In genomic region chr3:115518100-115518852, GRCh38 we compare ENCODE assay signal across 10 cellular contexts.
DNase-seq lines count a peak whose midpoint lies in the region; ATAC-seq and TF ChIP-seq lines count a peak whose summit lies in the region.
"Had no signal": no experiment of that assay in that cellular context is flagged by ENCODE, and none has a peak within 500 bp of the region (broad histone marks: within the 10 kb centered on the region; RNA-seq: fewer than 3 reads in every experiment).

No MANE protein-coding gene starts in this region.

- no peak for TF ChIP-seq CTCF in IMR-90 (conservative IDR thresholded peaks at IDR 0.05; ENCODE audit: low read depth, low read length)
- no peak for TF ChIP-seq CTCF in brain microvascular endothelial cell (IDR thresholded peaks at IDR 0.05; ENCODE audit: low read depth, low read length, missing control alignments)

- H2AK5ac ChIP-seq in IMR-90 (ENCODE audit: low read depth, low read length): no peak overlapping the region

- H3K9me1 ChIP-seq in IMR-90 (ENCODE audit: insufficient read depth, low read length): no peaks in the 10 kb centered on the region

- dilution Hi-C loops in IMR-90 (cut with HindIII; ENCODE audit: low sequenced_read_pairs, unreplicated experiment): no loop called here

- WGBS in IMR-90 (ENCODE audit: extremely low coverage in 2 of 2, insufficient read length in 1 of 2), 2 experiments: no CpG with 5 or more reads among the region's 4 CpGs

- H3K18ac ChIP-seq in IMR-90 (ENCODE audit: low read depth, low read length): no peak overlapping the region

- H3K4me2 ChIP-seq in IMR-90 (ENCODE audit: low read depth, low read length): no peak overlapping the region
- H3K4me2 ChIP-seq: BLaER1 had no signal

- H2BK120ac ChIP-seq in IMR-90 (ENCODE audit: low read depth, low read length): no peak overlapping the region

- no peak overlapping the region for H2AFZ ChIP-seq in IMR-90 (replicated peaks; ENCODE audit: low read length, poor library complexity)

- no TSS peak for BruUV-seq in IMR-90 (replicated peaks; lab: Mats Ljungman, UMichigan)

- H3K27me3 ChIP-seq in IMR-90 (ENCODE audit: control insufficient read depth, insufficient read depth, low read length) (no peaks in the 10 kb centered on the region), brain microvascular endothelial cell (replicated peaks) (no peaks in the 10 kb centered on the region)
- H3K27me3 ChIP-seq: BLaER1 had no signal

- no peaks in the 10 kb centered on the region for H3K36me3 ChIP-seq in IMR-90 (ENCODE audit: control insufficient read depth, insufficient read depth, low read length)
- H3K36me3 ChIP-seq in brain microvascular endothelial cell (replicated peaks): no peaks in the 10 kb centered on the region
- H3K36me3 ChIP-seq: BLaER1 had no signal

- ATAC-seq in IMR-90 (ENCODE audit: low read depth): peak; percentile 83
- ATAC-seq in GM21423 (IDR thresholded peaks at IDR 0.05; ENCODE audit: unreplicated experiment): no peak
- no peak for ATAC-seq in GM18502 (IDR thresholded peaks at IDR 0.05; ENCODE audit: poor library complexity, unreplicated experiment)

- H3K23ac ChIP-seq in IMR-90 (ENCODE audit: low read depth, low read length): no peak overlapping the region

- DNase-seq in A172 (ENCODE audit: low spot score) (peak; percentile 95), IMR-90 (peak; percentile 79), brain microvascular endothelial cell (peak; percentile 71), kidney glomerular epithelial cell (lab: John Stamatoyannopoulos, UW) (peak; percentile 92), SIG-M5 (lab: John Stamatoyannopoulos, UW) (no peak)
- no peak for DNase-seq in stimulated activated naive CD4-positive, alpha-beta T cell treated with Interleukin-2 at 50 U/mL for 16 hours (lab: John Stamatoyannopoulos, UW)
- DNase-seq: activated CD4-positive, alpha-beta T cell treated with anti-CD3 and anti-CD28 coated beads, Interleukin-2, amount 10 ng/mL, durations not matched to agents 24 days and 14 days had no signal

- H2BK15ac ChIP-seq in IMR-90 (ENCODE audit: low read depth, low read length): no peak overlapping the region

- H3K4me3 ChIP-seq in IMR-90 (ENCODE audit: insufficient read depth, low read depth, low read length) (no peak overlapping the region), brain microvascular endothelial cell (ENCODE audit: low read depth, low read length) (no peak overlapping the region)
- H3K4me3 ChIP-seq: BLaER1 had no signal

- in situ Hi-C loops in IMR-90 (cut with MboI; ENCODE audit: low sequenced_read_pairs) (no loop called here), brain microvascular endothelial cell (cut with HindIII; ENCODE audit: low pct_ligation_motif_present, low sequenced_read_pairs) (no loop called here)

- no peaks in the 10 kb centered on the region for H3K9me3 ChIP-seq in IMR-90 (ENCODE audit: control insufficient read depth, insufficient read depth, low read length)
- H3K9me3 ChIP-seq: BLaER1 had no signal

- intact Hi-C loops in IMR-90 (cut with micrococcal nuclease): loop anchor here (10.0 kb wide), 1 partner anchor 267 kb away; no protein-coding TSS in a partner anchor

- H3K9ac ChIP-seq in IMR-90 (ENCODE audit: low read depth, low read length): no peak overlapping the region
- H3K9ac ChIP-seq: BLaER1 had no signal

- no peaks in the 10 kb centered on the region for H3K79me1 ChIP-seq in IMR-90 (ENCODE audit: low read depth in 1 of 2, low read length in 2 of 2)

- no peak overlapping the region for H2AK9ac ChIP-seq in IMR-90 (replicated peaks; ENCODE audit: low read depth, low read length, poor library complexity)

- no peak overlapping the region for H2BK20ac ChIP-seq in IMR-90 (ENCODE audit: low read depth, low read length)

- no peak overlapping the region for H3K56ac ChIP-seq in IMR-90 (ENCODE audit: extremely low read depth, insufficient read depth, low read length)

- H4K91ac ChIP-seq in IMR-90 (ENCODE audit: insufficient read depth, low read depth, low read length): no peak overlapping the region

- H3K4ac ChIP-seq in IMR-90 (ENCODE audit: low read depth, low read length): no peak overlapping the region

- no peak overlapping the region for H4K5ac ChIP-seq in IMR-90 (ENCODE audit: low read depth, low read length)

- H3K4me1 ChIP-seq in IMR-90 (ENCODE audit: control insufficient read depth, insufficient read depth, low read length): peaks cover 2% of the 10 kb centered on the region; the same call in 1 of the 2 replicates

- TF ChIP-seq RAD21 in IMR-90 (IDR thresholded peaks at IDR 0.05; ENCODE audit: low read length): no peak

- H4K8ac ChIP-seq in IMR-90 (ENCODE audit: low read depth in 2 of 2, low read length in 2 of 2): no peak overlapping the region

- no peak overlapping the region for H2BK5ac ChIP-seq in IMR-90 (ENCODE audit: low read depth, low read length, poor library complexity, severe bottlenecking)

- CTCF ChIA-PET in IMR-90 (lab: Yijun Ruan, JAX): no interaction called here

- no peak for TF ChIP-seq POLR2A in IMR-90 (IDR thresholded peaks at IDR 0.05; ENCODE audit: low read depth, low read length)

- H4K20me1 ChIP-seq in IMR-90 (ENCODE audit: insufficient read depth, low read length): no peaks in the 10 kb centered on the region
- H4K20me1 ChIP-seq: BLaER1 had no signal

- no peak overlapping the region for H3K27ac ChIP-seq in IMR-90 (ENCODE audit: insufficient read depth, low read length)
- H3K27ac ChIP-seq in brain microvascular endothelial cell: no peak overlapping the region
- H3K27ac ChIP-seq: BLaER1 had no signal

- H3K14ac ChIP-seq in IMR-90 (replicated peaks; ENCODE audit: low read depth, low read length): no peak overlapping the region

- POLR2A ChIA-PET in IMR-90 (lab: Charles Lee; ENCODE audit: unreplicated experiment): no interaction called here

TF ChIP-seq in IMR-90, 13 proteins besides CTCF, POLR2A, EP300 and RAD21:
- no peak for TF ChIP-seq MXI1 (IDR thresholded peaks at IDR 0.05; ENCODE audit: borderline replicate concordance, low read depth, low read length)
- no peak for TF ChIP-seq RCOR1 (IDR thresholded peaks at IDR 0.05; ENCODE audit: insufficient replicate concordance, low read length)
- TF ChIP-seq SMC3 (IDR thresholded peaks at IDR 0.05; ENCODE audit: low read depth, low read length): no peak
- TF ChIP-seq CHD1 (IDR thresholded peaks at IDR 0.05; ENCODE audit: low read depth, low read length): no peak
- no peak for TF ChIP-seq CEBPB (IDR thresholded peaks at IDR 0.05; ENCODE audit: low read depth, low read length)
- TF ChIP-seq FOS (IDR thresholded peaks at IDR 0.05; ENCODE audit: low read depth, low read length): no peak
- TF ChIP-seq MAFK (IDR thresholded peaks at IDR 0.05; ENCODE audit: low read depth, low read length): no peak
- TF ChIP-seq, protein P1, sequence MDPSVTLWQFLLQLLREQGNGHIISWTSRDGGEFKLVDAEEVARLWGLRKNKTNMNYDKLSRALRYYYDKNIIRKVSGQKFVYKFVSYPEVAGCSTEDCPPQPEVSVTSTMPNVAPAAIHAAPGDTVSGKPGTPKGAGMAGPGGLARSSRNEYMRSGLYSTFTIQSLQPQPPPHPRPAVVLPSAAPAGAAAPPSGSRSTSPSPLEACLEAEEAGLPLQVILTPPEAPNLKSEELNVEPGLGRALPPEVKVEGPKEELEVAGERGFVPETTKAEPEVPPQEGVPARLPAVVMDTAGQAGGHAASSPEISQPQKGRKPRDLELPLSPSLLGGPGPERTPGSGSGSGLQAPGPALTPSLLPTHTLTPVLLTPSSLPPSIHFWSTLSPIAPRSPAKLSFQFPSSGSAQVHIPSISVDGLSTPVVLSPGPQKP (IDR thresholded peaks at IDR 0.05; ENCODE audit: borderline replicate concordance, low read depth, low read length): no peak
- no peak for TF ChIP-seq MAZ (IDR thresholded peaks at IDR 0.05; ENCODE audit: borderline replicate concordance, low read depth, low read length)
- no peak for TF ChIP-seq RFX5 (IDR thresholded peaks at IDR 0.05; ENCODE audit: low read depth, low read length)
- TF ChIP-seq BHLHE40 (IDR thresholded peaks at IDR 0.05; ENCODE audit: low read depth, low read length): no peak
- TF ChIP-seq NFE2L2 (IDR thresholded peaks at IDR 0.05; ENCODE audit: low read depth, low read length): no peak
- no peak for TF ChIP-seq USF2 (IDR thresholded peaks at IDR 0.05; ENCODE audit: low read depth, low read length)

Comparison
In these comparisons a context has a peak if more than half of its experiments do, and no peak if none do; other contexts are left out.
1. DNase-seq: peak in A172 (single experiment), IMR-90 (single experiment), brain microvascular endothelial cell (single experiment) and kidney glomerular epithelial cell (single experiment); none in SIG-M5 (single experiment) and stimulated activated naive CD4-positive, alpha-beta T cell treated with Interleukin-2 at 50 U/mL for 16 hours (single experiment).